ENCODE assay signal across 8 cellular contexts in genomic region chr17:48011405-48012150, GRCh38. TPM values are rescaled to one million over a fixed set of nuclear protein-coding genes. Genes with fewer than 3 reads are reported as not detected.
A peak's percentile ranks its signal among the peaks of the same experiment; 100 is the strongest.
DNase-seq lines count a peak whose midpoint lies in the region; ATAC-seq, FAIRE-seq and TF ChIP-seq lines count a peak whose summit lies in the region.

No MANE protein-coding gene starts in this region.

- H4K20me1 ChIP-seq in IMR-90 (ENCODE audit: insufficient read depth, low read length) (no peaks in the 10 kb centered on the region), PC-9 (ENCODE audit: insufficient read depth) (no peaks in the 10 kb centered on the region)

- intact Hi-C loops in IMR-90 (cut with micrococcal nuclease) (no loop called here), PC-9 (cut with micrococcal nuclease; ENCODE audit: unreplicated experiment) (no loop called here)

- POLR2A ChIA-PET in IMR-90 (lab: Charles Lee; ENCODE audit: unreplicated experiment) (interaction anchor here (0.6 kb wide), 1 partner anchor 55 kb away, joined by 5 read pairs; no protein-coding TSS in a partner anchor), PC-9 (lab: Charles Lee; ENCODE audit: unreplicated experiment) (interaction anchor here (0.6 kb wide), 1 partner anchor 70 kb away, joined by 3 read pairs; the partner anchor contains the start of gene PNPO)

- no peak for TF ChIP-seq POLR2A in IMR-90 (IDR thresholded peaks at IDR 0.05; ENCODE audit: low read depth, low read length)

- no peaks in the 10 kb centered on the region for H3K79me2 ChIP-seq in PC-9 (ENCODE audit: low read depth)

- H3K56ac ChIP-seq in IMR-90 (ENCODE audit: extremely low read depth, insufficient read depth, low read length), result no peak overlapping the region

- ATAC-seq in IMR-90 (ENCODE audit: low read depth) (peak; percentile 67), GM19023 (IDR thresholded peaks at IDR 0.05; ENCODE audit: unreplicated experiment) (no peak)

- H3K18ac ChIP-seq in IMR-90 (ENCODE audit: low read depth, low read length), result no peak overlapping the region

- H3K27me3 ChIP-seq in IMR-90 (ENCODE audit: control insufficient read depth, insufficient read depth, low read length) (peaks cover 13% of the 10 kb centered on the region), PC-9 (ENCODE audit: insufficient read depth, low read depth) (no peaks in the 10 kb centered on the region)

- H3K14ac ChIP-seq in IMR-90 (replicated peaks; ENCODE audit: low read depth, low read length), result peak overlapping the region; percentile 58

- no peak overlapping the region for H2BK5ac ChIP-seq in IMR-90 (ENCODE audit: low read depth, low read length, poor library complexity, severe bottlenecking)

- peak; percentile 74 for TF ChIP-seq CTCF in D721Med (IDR thresholded peaks at IDR 0.05; ENCODE audit: insufficient read depth, missing control alignments)
- TF ChIP-seq CTCF in IMR-90 (conservative IDR thresholded peaks at IDR 0.05; ENCODE audit: low read depth, low read length), result peak; percentile 49
- peak; percentile 66 for TF ChIP-seq CTCF in PC-9 (conservative IDR thresholded peaks at IDR 0.05)

- CTCF ChIA-PET in IMR-90 (lab: Yijun Ruan, JAX), result interaction anchor here (0.6 to 1.3 kb wide), 5 partner anchors 12 to 439 kb away, joined by 3 to 5 read pairs (median 4); partner anchors contain the start of gene CDK5RAP3
- CTCF ChIA-PET in PC-9 (lab: Charles Lee), result interaction anchor here (0.6 to 0.8 kb wide), 2 partner anchors 38 to 867 kb away, joined by 3 to 4 read pairs; no protein-coding TSS in a partner anchor

- no peak for DNase-seq in D721Med (ENCODE audit: insufficient read length, low spot score)
- DNase-seq in IMR-90, result peak; percentile 25
- peak in 1 of 2 experiments; percentile 35 for DNase-seq in PC-9
- DNase-seq in activated naive CD4-positive, alpha-beta T cell treated with anti-CD3 and anti-CD28 coated beads, Interleukin-2, amount 50 U/mL, for 16 hours, result peak; percentile 51
- peak in 2 of 3 donors; percentile 42 to 46 for DNase-seq in stimulated activated CD4-positive, alpha-beta T cell treated with anti-CD3 and anti-CD28 coated beads, Interleukin-12 subunit alpha, Interleukin-12 subunit beta, amount 100 ng/mL, for 48 hours (ENCODE audit: low read depth in 2 of 3, low spot score in 1 of 3)
- no peak for DNase-seq in KG1 (lab: John Stamatoyannopoulos, UW)

- H3K4me2 ChIP-seq in IMR-90 (ENCODE audit: low read depth, low read length) (peak overlapping the region; percentile 61), PC-9 (peak overlapping the region; percentile 69)

- no peak for FAIRE-seq in D721Med (lab: Jason Lieb, UNC)

- no peaks in the 10 kb centered on the region for H3K9me3 ChIP-seq in IMR-90 (ENCODE audit: control insufficient read depth, insufficient read depth, low read length)
- no peaks in the 10 kb centered on the region for H3K9me3 ChIP-seq in PC-9 (ENCODE audit: insufficient read depth, low read depth)

- peak overlapping the region; percentile 45; the same call in 1 of the 2 replicates for H3K23ac ChIP-seq in IMR-90 (ENCODE audit: low read depth, low read length)

- H3K4me3 ChIP-seq in IMR-90 (ENCODE audit: insufficient read depth, low read depth, low read length), result peak overlapping the region; percentile 29
- peak overlapping the region; percentile 23; the same call in 1 of the 2 replicates for H3K4me3 ChIP-seq in PC-9
- peak overlapping the region; percentile 53 for H3K4me3 ChIP-seq in iPS-11a (ENCODE audit: low read depth, low read length)

- in situ Hi-C loops in IMR-90 (cut with MboI; ENCODE audit: low sequenced_read_pairs), result no loop called here

- no peak overlapping the region for H4K91ac ChIP-seq in IMR-90 (ENCODE audit: insufficient read depth, low read depth, low read length)

- 0 out of 2 replicates have a peak overlapping the region, but pooled peaks have one; percentile 2 for H2AK5ac ChIP-seq in IMR-90 (ENCODE audit: low read depth, low read length)

- H4K5ac ChIP-seq in IMR-90 (ENCODE audit: low read depth, low read length), result peak overlapping the region; percentile 10; the same call in 1 of the 2 replicates

- peak overlapping the region; percentile 5 for H2AK9ac ChIP-seq in IMR-90 (replicated peaks; ENCODE audit: low read depth, low read length, poor library complexity)

- peak overlapping the region; percentile 41; the same call in 1 of the 2 replicates for H2BK120ac ChIP-seq in IMR-90 (ENCODE audit: low read depth, low read length)

- peak; percentile 32; the same call in 1 of the 2 replicates for TF ChIP-seq RAD21 in IMR-90 (IDR thresholded peaks at IDR 0.05; ENCODE audit: low read length)

- no peak overlapping the region for H3K9ac ChIP-seq in IMR-90 (ENCODE audit: low read depth, low read length)

- H3K4me1 ChIP-seq in IMR-90 (ENCODE audit: control insufficient read depth, insufficient read depth, low read length) (no peaks in the 10 kb centered on the region; the same call in 1 of the 2 replicates), PC-9 (replicated peaks; ENCODE audit: insufficient read depth) (0 out of 2 replicates have a peak, but pooled peaks cover 4% of the 10 kb centered on the region)

- peak overlapping the region in 1 of 2 experiments; percentile 41; a peak in 1 of 4 replicates for H4K8ac ChIP-seq in IMR-90 (ENCODE audit: low read depth in 2 of 2, low read length in 2 of 2)

- no peak overlapping the region for H2BK15ac ChIP-seq in IMR-90 (ENCODE audit: low read depth, low read length)

- 4% methylated on average over 5 of the region's 23 CpGs; no CpG with 5 or more reads in 1 of the 2 experiments for WGBS in IMR-90 (ENCODE audit: extremely low coverage in 2 of 2, insufficient read length in 1 of 2), 2 experiments

- H3K27ac ChIP-seq in IMR-90 (ENCODE audit: insufficient read depth, low read length) (no peak overlapping the region), PC-9 (no peak overlapping the region)

- no peaks in the 10 kb centered on the region for H3K36me3 ChIP-seq in IMR-90 (ENCODE audit: control insufficient read depth, insufficient read depth, low read length)
- no peaks in the 10 kb centered on the region for H3K36me3 ChIP-seq in PC-9 (ENCODE audit: low read depth)

- no TSS peak for BruUV-seq in IMR-90 (replicated peaks; lab: Mats Ljungman, UMichigan)
- no TSS peak for BruUV-seq in PC-9 (replicated peaks; lab: Mats Ljungman, UMichigan)

- H2AFZ ChIP-seq in IMR-90 (replicated peaks; ENCODE audit: low read length, poor library complexity) (peak overlapping the region; percentile 87), PC-9 (peak overlapping the region; percentile 79)

- dilution Hi-C loops in IMR-90 (cut with HindIII; ENCODE audit: low sequenced_read_pairs, unreplicated experiment), result no loop called here

- H3K79me1 ChIP-seq in IMR-90 (ENCODE audit: low read depth in 1 of 2, low read length in 2 of 2), result no peaks in the 10 kb centered on the region

- H3K9me2 ChIP-seq in PC-9 (ENCODE audit: insufficient read depth), result no peaks in the 10 kb centered on the region

- H3K4ac ChIP-seq in IMR-90 (ENCODE audit: low read depth, low read length), result peak overlapping the region; percentile 21; the same call in 1 of the 2 replicates

- H2BK20ac ChIP-seq in IMR-90 (ENCODE audit: low read depth, low read length), result no peak overlapping the region

- peaks cover 6% of the 10 kb centered on the region for H3F3A ChIP-seq in PC-9 (ENCODE audit: insufficient read depth, low read depth)

- no peaks in the 10 kb centered on the region; the same call in 1 of the 2 replicates for H3K9me1 ChIP-seq in IMR-90 (ENCODE audit: insufficient read depth, low read length)

TF ChIP-seq in IMR-90, 13 proteins besides CTCF, POLR2A, EP300 and RAD21:
- peak; percentile 30; the same call in 1 of the 2 replicates for TF ChIP-seq SMC3 (IDR thresholded peaks at IDR 0.05; ENCODE audit: low read depth, low read length)
- TF ChIP-seq BHLHE40 (IDR thresholded peaks at IDR 0.05; ENCODE audit: low read depth, low read length), result no peak

RNA-seq across cellular contexts. Expression of gene COPZ2, which starts 26.0 kb away (rescaled TPM):
- total RNA-seq in IMR-90 (2012; rRNA removed) (41.0 and 60.5 TPM in 2 replicates), PC-9 (2021) (2.6 and 2.7 TPM in 2 replicates)
- 86.1 and 89.4 TPM in 2 replicates for polyA plus RNA-seq in IMR-90 (2012; rRNA removed)
- polyA plus RNA-seq in IMR-90 (2012; cell fraction: cytosol; rRNA removed), result 49.6 and 126 TPM in 2 replicates
- 26.4 and 100 TPM in 2 replicates for polyA plus RNA-seq in IMR-90 (2012; cell fraction: nucleus; rRNA removed; ENCODE audit: low replicate concordance)

RNA-seq across cellular contexts. Expression of gene NFE2L1, which starts 36.6 kb away (rescaled TPM):
- total RNA-seq in IMR-90 (2012; rRNA removed) (35.6 and 42.8 TPM in 2 replicates), PC-9 (2021) (85.5 and 91.7 TPM in 2 replicates)
- polyA plus RNA-seq in IMR-90 (2012; rRNA removed), result 122 and 125 TPM in 2 replicates
- polyA plus RNA-seq in IMR-90 (2012; cell fraction: cytosol; rRNA removed), result 97.7 and 130 TPM in 2 replicates
- polyA plus RNA-seq in IMR-90 (2012; cell fraction: nucleus; rRNA removed; ENCODE audit: low replicate concordance), result 91.5 and 108 TPM in 2 replicates

RNA-seq across cellular contexts. Expression of gene CDK5RAP3, which starts 40.7 kb away (rescaled TPM):
- 56.7 and 75.3 TPM in 2 replicates for total RNA-seq in IMR-90 (2012; rRNA removed)
- 138 and 153 TPM in 2 replicates for polyA plus RNA-seq in IMR-90 (2012; rRNA removed)
- polyA plus RNA-seq in IMR-90 (2012; cell fraction: cytosol; rRNA removed), result 46.3 and 96.7 TPM in 2 replicates
- 1,289 and 1,731 TPM in 2 replicates for polyA plus RNA-seq in IMR-90 (2012; cell fraction: nucleus; rRNA removed; ENCODE audit: low replicate concordance)
- total RNA-seq in PC-9 (2021), result 147 and 195 TPM in 2 replicates

RNA-seq across cellular contexts. Expression of gene PRR15L, which starts 53.9 kb away (rescaled TPM):
- total RNA-seq in IMR-90 (2012; rRNA removed) (not detected in 2 replicates), PC-9 (2021) (5.3 and 6.2 TPM in 2 replicates)
- not detected in 2 replicates for polyA plus RNA-seq in IMR-90 (2012; rRNA removed)
- polyA plus RNA-seq in IMR-90 (2012; cell fraction: cytosol; rRNA removed), result not detected in 2 replicates
- not detected in 2 replicates for polyA plus RNA-seq in IMR-90 (2012; cell fraction: nucleus; rRNA removed; ENCODE audit: low replicate concordance)

Comparison
In these comparisons a context has a peak if more than half of its experiments do, and no peak if none do; other contexts are left out.
1. DNase-seq: peak in IMR-90 (single experiment), activated naive CD4-positive, alpha-beta T cell treated with anti-CD3 and anti-CD28 coated beads, Interleukin-2, amount 50 U/mL, for 16 hours (single experiment) and stimulated activated CD4-positive, alpha-beta T cell treated with anti-CD3 and anti-CD28 coated beads, Interleukin-12 subunit alpha, Interleukin-12 subunit beta, amount 100 ng/mL, for 48 hours (2 of 3); none in D721Med (single experiment) and KG1 (single experiment).
2. RNA of gene COPZ2, which starts 26.0 kb away (total RNA-seq): 41.0 to 60.5 TPM in IMR-90; 2.6 to 2.7 TPM in PC-9; every median in the first group is over 10 times any median in the second.
3. Peak in every context shown above with its lines, with median percentiles within 50 percentile points of each other: CTCF ChIP-seq and H3K4me3 ChIP-seq.